ENCODE assay signal across 3 cellular contexts in genomic region chr21:24150753-24151152, GRCh38.
TF ChIP-seq lines count a peak whose summit lies in the region.

No MANE protein-coding gene starts in this region.

TF ChIP-seq in A549, 52 proteins besides CTCF, POLR2A, EP300 and RAD21 (continued from another document):
- no peak for TF ChIP-seq BCL3 (IDR thresholded peaks at IDR 0.05)

TF ChIP-seq in IMR-90, 13 proteins besides CTCF, POLR2A, EP300 and RAD21 (continued from another document):
- TF ChIP-seq, protein P1, sequence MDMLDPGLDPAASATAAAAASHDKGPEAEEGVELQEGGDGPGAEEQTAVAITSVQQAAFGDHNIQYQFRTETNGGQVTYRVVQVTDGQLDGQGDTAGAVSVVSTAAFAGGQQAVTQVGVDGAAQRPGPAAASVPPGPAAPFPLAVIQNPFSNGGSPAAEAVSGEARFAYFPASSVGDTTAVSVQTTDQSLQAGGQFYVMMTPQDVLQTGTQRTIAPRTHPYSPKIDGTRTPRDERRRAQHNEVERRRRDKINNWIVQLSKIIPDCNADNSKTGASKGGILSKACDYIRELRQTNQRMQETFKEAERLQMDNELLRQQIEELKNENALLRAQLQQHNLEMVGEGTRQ (IDR thresholded peaks at IDR 0.05; ENCODE audit: low read depth, low read length) = no peak
TF ChIP-seq in IMR-90: peak in this region for 1.

TF ChIP-seq in K562, 482 proteins besides CTCF, POLR2A, EP300 and RAD21:
- TF ChIP-seq ZBTB5 (IDR thresholded peaks at IDR 0.05) (no peak), FOXK2 (conservative IDR thresholded peaks at IDR 0.05 in 1 of 2, IDR thresholded peaks at IDR 0.05 in 1 of 2; ENCODE audit: low read depth in 2 of 2) (no peak), ZNF140 (CRISPR knock-in tag; IDR thresholded peaks at IDR 0.05) (no peak), ZNF316 (IDR thresholded peaks at IDR 0.05) (peak; percentile 61), MAFG (tag; conservative IDR thresholded peaks at IDR 0.05) (peak; percentile 41; the same call in 1 of the 2 replicates), PURB (CRISPR knock-in tag; IDR thresholded peaks at IDR 0.05; ENCODE audit: low read depth) (no peak), C11orf30 (IDR thresholded peaks at IDR 0.05; ENCODE audit: low read depth) (peak; percentile 42; the same call in 1 of the 2 replicates), ZEB2 (IDR thresholded peaks at IDR 0.05) (no peak)
